In genomic region chr2:118836411-118836930, GRCh38 we compare ENCODE assay signal across 12 cellular contexts. TPM values are rescaled to one million over a fixed set of nuclear protein-coding genes. Genes with fewer than 3 reads are reported as not detected.
DNase-seq lines count a peak whose midpoint lies in the region; ATAC-seq and TF ChIP-seq lines count a peak whose summit lies in the region.
"Had no signal": no experiment of that assay in that cellular context is flagged by ENCODE, and none has a peak within 500 bp of the region (broad histone marks: within the 10 kb centered on the region; RNA-seq: fewer than 3 reads in every experiment).

No MANE protein-coding gene starts in this region.

- TF ChIP-seq CTCF in VCaP (conservative IDR thresholded peaks at IDR 0.05): no peak

- no peak for DNase-seq in H7
- DNase-seq in skeletal muscle cell (ENCODE audit: low read depth): no peak
- no peak for DNase-seq in stimulated activated CD4-positive, alpha-beta T cell treated with anti-CD3 and anti-CD28 coated beads, Interleukin-4, amount 100 ng/mL, for 1 hour
- no peak for DNase-seq in NCI-H510A treated with DMSO at 0.1 percent for 48 hours (lab: John Stamatoyannopoulos, UW)
- no peak for DNase-seq in NCI-H2227 (lab: John Stamatoyannopoulos, UW; ENCODE audit: unreplicated experiment)
- DNase-seq: anterior cingulate cortex, NCI-H1930 had no signal

- H3K27me3 ChIP-seq in H7 (ENCODE audit: control insufficient read depth, insufficient read depth, low read length): peaks cover 100% of the 10 kb centered on the region

- no peaks in the 10 kb centered on the region for H3K36me3 ChIP-seq in H7 (replicated peaks; ENCODE audit: control insufficient read depth, insufficient read depth, low read length)

- H3K4me3 ChIP-seq in H7 (ENCODE audit: insufficient read depth, low read depth, low read length): peak overlapping the region; percentile 39; the same call in 1 of the 2 replicates
- peak overlapping the region; percentile 8 for H3K4me3 ChIP-seq in iPS-11a (ENCODE audit: low read depth, low read length)
- H3K4me3 ChIP-seq in skeletal muscle cell (ENCODE audit: low read depth, low read length): peak overlapping the region; percentile 54
- H3K4me3 ChIP-seq: lung had no signal

- H3K27ac ChIP-seq in VCaP: peak overlapping the region; percentile 67; the same call in 1 of the 2 replicates

- no peak for ATAC-seq in HG03139 (IDR thresholded peaks at IDR 0.05; ENCODE audit: unreplicated experiment)
- ATAC-seq: activated CD4-positive, CD25-positive, alpha-beta regulatory T cell treated with anti-CD3 and anti-CD28 coated beads, Interleukin-2, amount 50 U/mL, for 24 hours had no signal

RNA-seq across cellular contexts. Expression of gene EN1, which starts 11.0 kb away (rescaled TPM):
- total RNA-seq in H7 (2014; rRNA removed; shearing (Covaris generic)): not detected in 2 replicates
- total RNA-seq: lung had no signal
